Comparison of ENCODE assay signal across 8 cellular contexts in the genomic region with DNA sequence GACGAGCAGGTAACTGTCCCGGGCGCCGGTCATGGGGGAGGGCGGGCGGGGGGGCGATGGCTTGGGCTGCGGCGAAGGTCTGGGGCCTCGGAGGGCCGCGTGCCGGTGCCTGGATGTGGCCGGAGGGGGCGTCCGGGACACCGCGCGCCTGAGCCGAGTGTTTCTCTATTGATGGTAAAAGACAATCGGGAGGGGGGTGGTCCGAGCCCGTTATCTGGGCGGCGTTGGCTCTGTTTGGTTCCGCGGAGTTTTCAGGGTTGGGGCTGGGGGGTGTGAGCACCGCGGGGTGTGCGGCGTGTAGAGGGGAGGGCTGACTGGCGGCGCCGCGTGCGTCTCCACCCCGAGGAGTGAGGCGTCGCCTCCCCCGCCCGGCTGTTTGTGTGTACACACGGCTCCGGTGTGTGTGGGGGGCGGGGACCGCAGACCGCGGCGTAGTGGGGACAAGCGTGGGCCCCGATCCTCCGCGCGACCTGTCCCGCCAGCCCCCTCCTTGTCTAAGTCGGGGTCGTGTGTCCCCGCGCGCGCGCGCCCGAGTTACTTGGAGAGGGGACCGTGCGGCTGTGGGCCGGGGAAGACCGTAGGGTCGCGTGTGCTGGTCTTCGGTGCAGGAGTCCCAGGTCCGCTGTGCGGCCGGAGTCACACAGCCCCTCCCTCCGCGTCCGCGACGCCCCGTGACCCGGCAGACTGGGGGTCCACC. TPM values are rescaled to one million over a fixed set of nuclear protein-coding genes. Genes with fewer than 3 reads are reported as not detected.
DNase-seq lines count a peak whose midpoint lies in the region; ATAC-seq and TF ChIP-seq lines count a peak whose summit lies in the region.

No MANE protein-coding gene starts in this region.

- TF ChIP-seq CTCF in left lung (IDR thresholded peaks at IDR 0.05): no peak

- no peaks in the 10 kb centered on the region for H3K36me3 ChIP-seq in left lung

- ATAC-seq in GM21825 (IDR thresholded peaks at IDR 0.05; ENCODE audit: unreplicated experiment) (peak; percentile 23), left lung (peak; percentile 69)

- peak overlapping the region; percentile 86 to 90 for H3K27ac ChIP-seq in left lung

- H3K4me1 ChIP-seq in left lung: peaks cover 12 to 18% of the 10 kb centered on the region in 2 donors

- peak overlapping the region; percentile 89 to 91 for H3K4me3 ChIP-seq in left lung

- DNase-seq in D341Med (ENCODE audit: low spot score) (peak; percentile 85), NCI-H1105 treated with DMSO at 0.1 percent for 48 hours (lab: John Stamatoyannopoulos, UW) (peak; percentile 47), dermis blood vessel endothelial cell (peak; percentile 73), left lung (peak; percentile 76 to 93), GDM1 (lab: John Stamatoyannopoulos, UW) (no peak)
- DNase-seq in activated CD4-positive, alpha-beta T cell treated with anti-CD3 and anti-CD28 coated beads for 48 hours: peak; percentile 52
- peak; percentile 47 to 76 for DNase-seq in stimulated activated CD4-positive, alpha-beta T cell treated with anti-CD3 and anti-CD28 coated beads, Interleukin-4, amount 100 ng/mL, for 4 hours

- H3K9me3 ChIP-seq in left lung: no peaks in the 10 kb centered on the region

- H3K27me3 ChIP-seq in left lung: peaks cover 0 to 5% of the 10 kb centered on the region in 2 donors

- intact Hi-C loops in left lung (cut with DNase I): no loop called here

RNA-seq across cellular contexts. Expression of gene CTIF, which starts 1.6 kb away (rescaled TPM):
- total RNA-seq in dermis blood vessel endothelial cell (18.0 and 22.6 TPM in 2 replicates), left lung (10 to 100 TPM; 37.1 to 46.1 TPM)
